ENCODE assay signal across 11 cellular contexts in the genomic region with DNA sequence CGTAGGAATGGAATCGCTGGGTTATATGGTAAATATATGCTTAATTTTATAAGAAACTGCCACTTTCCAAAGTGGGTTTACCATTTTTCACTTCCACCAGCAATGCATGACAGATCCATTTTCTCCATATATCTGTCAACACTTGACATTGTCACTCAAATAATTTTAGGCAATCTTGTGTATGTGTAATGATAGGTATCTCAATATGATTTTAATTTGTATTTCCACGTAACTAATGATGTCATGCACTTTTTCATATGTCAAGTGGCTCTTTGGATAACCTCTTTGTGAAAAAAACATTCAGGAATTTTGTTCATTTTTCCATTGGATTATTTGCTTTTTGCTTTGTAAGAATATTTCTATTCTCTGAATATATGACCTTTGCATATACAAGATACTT.
"Had no signal": no experiment of that assay in that cellular context is flagged by ENCODE, and none has a peak within 500 bp of the region (broad histone marks: within the 10 kb centered on the region; RNA-seq: fewer than 3 reads in every experiment).

No MANE protein-coding gene starts in this region.

- FAIRE-seq: H1, H54 had no signal

- H3K36me3 ChIP-seq: HAP-1 had no signal

- H3K27ac ChIP-seq: GM23248 had no signal

- ATAC-seq: GM23338, HCT116 had no signal

- H2AFZ ChIP-seq: GM23248, GM23338 had no signal

- H3K9me3 Mint-ChIP-seq: GM23338, H9 had no signal

- H3K4me3 ChIP-seq: GM23248, GM23338, HAP-1 had no signal

- DNase-seq: GM23248, GOT3, H7, H9, HCEC 1CT, HFFc6 had no signal

- H3K27ac Mint-ChIP-seq: GM23338, H9, HFFc6 had no signal

- H3K4me1 Mint-ChIP-seq: GM23338, H9 had no signal

- H3K9me3 ChIP-seq: HAP-1 had no signal

- H3K9ac ChIP-seq: GM23248 had no signal

- H3K4me3 Mint-ChIP-seq: GM23338, H9, HFFc6 had no signal

- H3K4me1 ChIP-seq: HAP-1 had no signal

- H3K4me2 ChIP-seq: GM23338 had no signal
